ENCODE assay signal across 8 cellular contexts in genomic region chr6:32196682-32197616, GRCh38. TPM values are rescaled to one million over a fixed set of nuclear protein-coding genes. Genes with fewer than 3 reads are reported as not detected.
A peak's percentile ranks its signal among the peaks of the same experiment; 100 is the strongest.
DNase-seq lines count a peak whose midpoint lies in the region.

No MANE protein-coding gene starts in this region.

- H3K4me3 ChIP-seq in iPS-11a (ENCODE audit: low read depth, low read length) (peak overlapping the region; percentile 75), skin epidermis (peak overlapping the region; percentile 54 to 76 (median 67))

- 24 to 34% (median 29%) methylated on average over 28 of the region's 28 CpGs for WGBS in adipose tissue, 3 donors

- H3K27ac Mint-ChIP-seq in activated naive CD4-positive, alpha-beta T cell treated with anti-CD3 and anti-CD28 coated beads, Interleukin-2, amount 50 U/mL, for 24 hours: peak overlapping the region; percentile 69

- H3K4me3 Mint-ChIP-seq in activated naive CD4-positive, alpha-beta T cell treated with anti-CD3 and anti-CD28 coated beads, Interleukin-2, amount 50 U/mL, for 24 hours: peak overlapping the region; percentile 95

- no peaks in the 10 kb centered on the region for H3K36me3 Mint-ChIP-seq in activated naive CD4-positive, alpha-beta T cell treated with anti-CD3 and anti-CD28 coated beads, Interleukin-2, amount 50 U/mL, for 24 hours

- H3K27ac ChIP-seq in adipose tissue (ENCODE audit: low read depth, low read length) (peak overlapping the region; percentile 77), skin epidermis (peak overlapping the region; percentile 96 to 100 (median 99))

- H3K27me3 Mint-ChIP-seq in activated naive CD4-positive, alpha-beta T cell treated with anti-CD3 and anti-CD28 coated beads, Interleukin-2, amount 50 U/mL, for 24 hours: no peaks in the 10 kb centered on the region

- H3K4me1 Mint-ChIP-seq in activated naive CD4-positive, alpha-beta T cell treated with anti-CD3 and anti-CD28 coated beads, Interleukin-2, amount 50 U/mL, for 24 hours: peaks cover 40% of the 10 kb centered on the region

- DNase-seq in activated naive CD4-positive, alpha-beta T cell treated with Interleukin-2 at 50 U/mL for 16 hours: no peak
- DNase-seq in GM03348 (ENCODE audit: low spot score): no peak
- no peak for DNase-seq in NCI-H1105 treated with DMSO at 0.1 percent for 48 hours (lab: John Stamatoyannopoulos, UW)
- no peak for DNase-seq in activated CD4-positive, alpha-beta T cell treated with anti-CD3 and anti-CD28 coated beads, Interleukin-2, amount 50 U/mL, for 4 hours

- no peaks in the 10 kb centered on the region for H3K9me3 Mint-ChIP-seq in activated naive CD4-positive, alpha-beta T cell treated with anti-CD3 and anti-CD28 coated beads, Interleukin-2, amount 50 U/mL, for 24 hours

RNA-seq across cellular contexts. Expression of gene GPSM3, which starts 4.5 kb away (rescaled TPM):
- polyA plus RNA-seq in adipose tissue: 10 to 100 TPM in 2 of 3 donors, 1 to 10 TPM in 1; 3.9 to 71.0 (median 27.7) TPM

RNA-seq across cellular contexts. Expression of gene PBX2, which starts 6.9 kb away (rescaled TPM):
- polyA plus RNA-seq in adipose tissue: 10 to 100 TPM; 19.0 to 60.2 (median 33.5) TPM

RNA-seq across cellular contexts. Expression of gene AGER, which starts 12.9 kb away (rescaled TPM):
- 1 to 10 TPM; 2.6 to 3.3 (median 3.1) TPM for polyA plus RNA-seq in adipose tissue

RNA-seq across cellular contexts. Expression of gene RNF5, which starts 18.7 kb away (rescaled TPM):
- polyA plus RNA-seq in adipose tissue: 10 to 100 TPM; 37.7 to 82.3 (median 49.6) TPM

RNA-seq across cellular contexts. Expression of gene AGPAT1, which starts 21.1 kb away (rescaled TPM):
- 10 to 100 TPM; 19.9 to 56.3 (median 43.1) TPM for polyA plus RNA-seq in adipose tissue
